8 cellular contexts compared by ENCODE assay signal in the genomic region with DNA sequence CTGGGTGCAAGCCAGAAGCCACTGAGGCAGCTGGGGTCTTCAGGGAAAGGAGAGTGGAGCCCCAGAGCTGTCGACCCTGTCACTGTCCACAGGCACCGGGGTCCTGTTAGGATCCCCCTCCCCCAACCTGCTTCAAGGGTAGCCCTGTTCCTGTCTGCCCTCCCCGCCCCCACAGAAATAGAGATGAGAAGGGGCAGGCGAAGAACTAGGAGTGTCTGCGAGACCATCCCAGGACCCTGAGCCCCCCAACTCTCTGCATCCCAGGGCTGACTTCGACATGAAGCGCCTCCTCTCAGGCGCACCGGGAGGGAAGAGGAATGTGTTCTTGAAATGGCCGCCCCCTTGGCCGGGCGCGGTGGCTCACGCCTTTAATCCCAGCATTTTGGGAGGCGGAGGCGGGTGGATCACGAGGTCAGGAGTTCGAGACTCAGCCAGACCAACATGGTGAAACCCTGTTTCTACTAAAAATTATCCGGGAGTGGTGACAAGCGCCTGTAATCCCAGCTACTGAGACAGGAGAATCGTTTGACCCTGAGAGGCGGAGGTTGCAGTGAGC. TPM values are rescaled to one million over a fixed set of nuclear protein-coding genes. Genes with fewer than 3 reads are reported as not detected.
DNase-seq lines count a peak whose midpoint lies in the region; ATAC-seq and TF ChIP-seq lines count a peak whose summit lies in the region.

No MANE protein-coding gene starts in this region.

- H3K27me3 ChIP-seq in BLaER1, result no peaks in the 10 kb centered on the region

- H3K4me1 ChIP-seq in BLaER1, result peaks cover 63% of the 10 kb centered on the region

- H3K4me1 Mint-ChIP-seq in natural killer cell, result peaks cover 18 to 23% of the 10 kb centered on the region in 2 donors

- peaks cover 18% of the 10 kb centered on the region for H3K36me3 ChIP-seq in BLaER1

- H3K9me3 ChIP-seq in BLaER1, result no peaks in the 10 kb centered on the region

- no peaks in the 10 kb centered on the region for H3K9me3 Mint-ChIP-seq in natural killer cell

- H3K9ac ChIP-seq in BLaER1, result peak overlapping the region; percentile 99

- no peaks in the 10 kb centered on the region for H3K36me3 Mint-ChIP-seq in natural killer cell

- H3K27ac Mint-ChIP-seq in natural killer cell, result peak overlapping the region; percentile 82 to 91

- intact Hi-C loops in natural killer cell (cut with micrococcal nuclease), result no loop called here

- peak overlapping the region; percentile 100 for H3K27ac ChIP-seq in BLaER1

- H3K4me3 Mint-ChIP-seq in natural killer cell, result peak overlapping the region; percentile 89

- H3K4me3 ChIP-seq in BLaER1 (peak overlapping the region; percentile 83), epithelial cell of proximal tubule (ENCODE audit: low read depth, low read length) (peak overlapping the region; percentile 69)

- DNase-seq in RKO (ENCODE audit: low spot score) (peak; percentile 56), epithelial cell of proximal tubule (ENCODE audit: low read depth) (no peak), natural killer cell (no peak), GF-D8 (lab: John Stamatoyannopoulos, UW) (no peak), NCI-H1048 (lab: John Stamatoyannopoulos, UW) (no peak)

- H3K4me2 ChIP-seq in BLaER1, result peak overlapping the region; percentile 99

- H4K20me1 ChIP-seq in BLaER1, result peaks cover 24% of the 10 kb centered on the region; the same call in 1 of the 2 replicates

- no peak for TF ChIP-seq CTCF in epithelial cell of proximal tubule (conservative IDR thresholded peaks at IDR 0.05; ENCODE audit: low read depth, low read length)
- TF ChIP-seq CTCF in natural killer cell (IDR thresholded peaks at IDR 0.05), result no peak

- H3K27me3 Mint-ChIP-seq in natural killer cell (ENCODE audit: low read depth in 2 of 2), result no peaks in the 10 kb centered on the region

- ATAC-seq in GM21576 (IDR thresholded peaks at IDR 0.05; ENCODE audit: unreplicated experiment) (peak; percentile 8), natural killer cell (peak in 2 of 3 donors; percentile 9 to 11), HG03097 (IDR thresholded peaks at IDR 0.05; ENCODE audit: low FRiP score, unreplicated experiment) (no peak)

RNA-seq across cellular contexts. Expression of a gene that starts 0.6 kb away (rescaled TPM):
- total RNA-seq in epithelial cell of proximal tubule, result 2.2 and 2.5 TPM in 2 replicates
- 1 to 10 TPM; 7.4 to 9.1 (median 7.7) TPM for total RNA-seq in natural killer cell

RNA-seq across cellular contexts. Expression of a gene that starts 2.7 kb away (rescaled TPM):
- not detected in 2 replicates for total RNA-seq in epithelial cell of proximal tubule
- not detected for total RNA-seq in natural killer cell

RNA-seq across cellular contexts. Expression of a gene that starts 11.3 kb away (rescaled TPM):
- total RNA-seq in epithelial cell of proximal tubule, result 0.36 and 2.1 TPM in 2 replicates
- not detected for total RNA-seq in natural killer cell

RNA-seq across cellular contexts. Expression of a gene that starts 16.3 kb away (rescaled TPM):
- total RNA-seq in epithelial cell of proximal tubule (5.7 and 37.1 TPM in 2 replicates), natural killer cell (10 to 100 TPM in 2 of 3 donors, 1 to 10 TPM in 1; 9.3 to 22.5 (median 13.8) TPM)

RNA-seq across cellular contexts. Expression of a gene that starts 21.1 kb away (rescaled TPM):
- total RNA-seq in epithelial cell of proximal tubule, result 11.4 and 22.3 TPM in 2 replicates
- total RNA-seq in natural killer cell, result 1 to 10 TPM in 1 of 3 donors, under 1 TPM in 2; 0.71 to 1.7 (median 0.91) TPM
